In genomic region chr2:231535961-231536360, GRCh38 we compare ENCODE assay signal across 20 cellular contexts. TPM values are rescaled to one million over a fixed set of nuclear protein-coding genes. Genes with fewer than 3 reads are reported as not detected.
A peak's percentile ranks its signal among the peaks of the same experiment; 100 is the strongest.
DNase-seq lines count a peak whose midpoint lies in the region; ATAC-seq and TF ChIP-seq lines count a peak whose summit lies in the region.
"Had no signal": no experiment of that assay in that cellular context is flagged by ENCODE, and none has a peak within 500 bp of the region (broad histone marks: within the 10 kb centered on the region; RNA-seq: fewer than 3 reads in every experiment).

No MANE protein-coding gene starts in this region.

- ATAC-seq in GM23338 (no peak), heart right ventricle (peak; percentile 12 to 91 (median 56))
- ATAC-seq: CD8-positive, alpha-beta T cell had no signal

- H3K4me3 ChIP-seq in GM23338 (no peak overlapping the region), heart right ventricle (no peak overlapping the region), mesendoderm (ENCODE audit: low read length) (no peak overlapping the region), thyroid gland (replicated peaks in 1 of 3) (no peak overlapping the region), mesenchymal stem cell (ENCODE audit: insufficient read depth in 1 of 2, low read depth in 1 of 2, low read length in 2 of 2) (no peak overlapping the region)
- H3K4me3 ChIP-seq: PC-9, SJSA1 had no signal

- H2AFZ ChIP-seq in GM23338, result peak overlapping the region; percentile 43; the same call in 1 of the 2 replicates
- H2AFZ ChIP-seq in mesenchymal stem cell (ENCODE audit: low read depth, low read length), result no peak overlapping the region
- H2AFZ ChIP-seq: PC-9 had no signal

- no peak overlapping the region for H2BK12ac ChIP-seq in mesenchymal stem cell (ENCODE audit: low read length in 2 of 2)

- no peaks in the 10 kb centered on the region for H3F3A ChIP-seq in GM23338 (replicated peaks; ENCODE audit: low read depth)

- H2BK5ac ChIP-seq in mesendoderm (ENCODE audit: low read length) (no peak overlapping the region), mesenchymal stem cell (ENCODE audit: low read depth, low read length, poor library complexity, severe bottlenecking) (no peak overlapping the region)

- TF ChIP-seq CTCF in GM23338 (conservative IDR thresholded peaks at IDR 0.05; ENCODE audit: low read depth in 2 of 2) (no peak), heart right ventricle (IDR thresholded peaks at IDR 0.05) (no peak), thyroid gland (IDR thresholded peaks at IDR 0.05) (no peak)

- no peak overlapping the region for H4K91ac ChIP-seq in mesenchymal stem cell (ENCODE audit: low read length)

- H3K9me3 Mint-ChIP-seq in GM23338, result no peaks in the 10 kb centered on the region
- H3K9me3 Mint-ChIP-seq: CD8-positive, alpha-beta T cell had no signal

- DNase-seq in GM23338 (ENCODE audit: low spot score) (no peak), heart right ventricle (peak; percentile 38 to 59), mesendoderm (no peak), thyroid gland (peak; percentile 22 to 52), NCI-H1417 (lab: John Stamatoyannopoulos, UW) (no peak), NCI-H748 treated with DMSO at 0.1 percent for 48 hours (lab: John Stamatoyannopoulos, UW) (no peak), mesenchymal stem cell (no peak), NCI-H2081 (lab: John Stamatoyannopoulos, UW) (no peak)
- DNase-seq: CD8-positive, alpha-beta T cell; DMS53; EL; NCI-H1105; NCI-H1694 treated with DMSO at 0.1 percent for 48 hours; NCI-H2107; NCI-H510A treated with DMSO at 0.1 percent for 48 hours; PC-9 had no signal

- no peaks in the 10 kb centered on the region for H3K9me3 ChIP-seq in heart right ventricle
- no peaks in the 10 kb centered on the region for H3K9me3 ChIP-seq in thyroid gland
- no peaks in the 10 kb centered on the region for H3K9me3 ChIP-seq in mesenchymal stem cell (ENCODE audit: control insufficient read depth, low read length)
- H3K9me3 ChIP-seq: SJSA1 had no signal

- H4K8ac ChIP-seq in mesendoderm (ENCODE audit: low read depth, low read length) (no peak overlapping the region), mesenchymal stem cell (ENCODE audit: low read length) (no peak overlapping the region)

- no peaks in the 10 kb centered on the region for H3K9me2 ChIP-seq in GM23338 (ENCODE audit: insufficient read depth)

- H3K79me1 ChIP-seq in mesendoderm (ENCODE audit: low read length) (no peaks in the 10 kb centered on the region), mesenchymal stem cell (replicated peaks; ENCODE audit: low read length, poor library complexity, severe bottlenecking) (no peaks in the 10 kb centered on the region)

- no peak overlapping the region for H3K9ac ChIP-seq in mesendoderm (ENCODE audit: low read length)
- no peak overlapping the region for H3K9ac ChIP-seq in mesenchymal stem cell (ENCODE audit: low read length)

- intact Hi-C loops in heart right ventricle (cut with DNase I), result no loop called here
- intact Hi-C loops in thyroid gland (cut with DNase I), result no loop called here

- H3K4me2 ChIP-seq in GM23338 (no peak overlapping the region), mesendoderm (ENCODE audit: low read length) (no peak overlapping the region), mesenchymal stem cell (ENCODE audit: low read length, poor library complexity, severe bottlenecking) (no peak overlapping the region)
- H3K4me2 ChIP-seq: PC-9 had no signal

- TF ChIP-seq POLR2A in thyroid gland (IDR thresholded peaks at IDR 0.05), result no peak

- H3K4me3 Mint-ChIP-seq in GM23338, result no peak overlapping the region
- H3K4me3 Mint-ChIP-seq: CD8-positive, alpha-beta T cell had no signal

- peaks cover 12% of the 10 kb centered on the region for H3K27me3 Mint-ChIP-seq in GM23338 (ENCODE audit: insufficient read depth, low read depth, poor library complexity)

- H2AK5ac ChIP-seq in mesendoderm (ENCODE audit: low read length) (no peak overlapping the region), mesenchymal stem cell (ENCODE audit: low read length, severe bottlenecking) (no peak overlapping the region)

- H3K27me3 ChIP-seq in GM23338 (ENCODE audit: insufficient read depth) (peaks cover under 1% of the 10 kb centered on the region; the same call in 1 of the 2 replicates), heart right ventricle (peaks cover 0 to 77% (median 0%) of the 10 kb centered on the region in 7 donors), mesendoderm (ENCODE audit: insufficient read depth, low read length, poor library complexity) (no peaks in the 10 kb centered on the region), thyroid gland (no peaks in the 10 kb centered on the region), mesenchymal stem cell (ENCODE audit: control insufficient read depth in 1 of 2, insufficient read depth in 1 of 2, low read length in 2 of 2) (peaks cover 4 to 27% of the 10 kb centered on the region in 2 experiments)
- H3K27me3 ChIP-seq: SJSA1 had no signal

- H3K4me1 ChIP-seq in GM23338 (ENCODE audit: insufficient read depth) (peaks cover 4% of the 10 kb centered on the region; the same call in 1 of the 2 replicates), heart right ventricle (peaks cover 0 to 21% (median under 1%) of the 10 kb centered on the region in 9 donors), mesendoderm (ENCODE audit: control insufficient read depth, low read depth, low read length) (peaks cover 3% of the 10 kb centered on the region), thyroid gland (no peaks in the 10 kb centered on the region), mesenchymal stem cell (ENCODE audit: control insufficient read depth, insufficient read depth, low read depth, low read length) (peaks cover 4% of the 10 kb centered on the region)

- H4K5ac ChIP-seq in mesendoderm (ENCODE audit: low read length), result no peak overlapping the region

- no peaks in the 10 kb centered on the region for H3K36me3 Mint-ChIP-seq in GM23338 (ENCODE audit: low read depth)
- H3K36me3 Mint-ChIP-seq: CD8-positive, alpha-beta T cell had no signal

- peak overlapping the region; percentile 56 for H3K56ac ChIP-seq in mesendoderm (ENCODE audit: low read length)

- H3K27ac ChIP-seq in GM23338 (ENCODE audit: low read depth) (no peak overlapping the region), heart right ventricle (peak overlapping the region in 4 of 10 donors; percentile 25 to 51 (median 41)), mesendoderm (ENCODE audit: low read depth, low read length) (no peak overlapping the region), thyroid gland (no peak overlapping the region), mesenchymal stem cell (ENCODE audit: low read length, poor library complexity, severe bottlenecking) (no peak overlapping the region)
- H3K27ac ChIP-seq: PC-9, RWPE1, SJSA1 had no signal

- no peak overlapping the region for H2BK120ac ChIP-seq in mesendoderm (ENCODE audit: low read depth, low read length)
- H2BK120ac ChIP-seq in mesenchymal stem cell (ENCODE audit: low read depth, low read length), result no peak overlapping the region

- no peak overlapping the region for H3K14ac ChIP-seq in mesenchymal stem cell (ENCODE audit: low read length in 2 of 2)

- H4K20me1 ChIP-seq in GM23338 (replicated peaks; ENCODE audit: insufficient read depth), result no peaks in the 10 kb centered on the region

- H3K36me3 ChIP-seq in GM23338 (ENCODE audit: insufficient read depth) (no peaks in the 10 kb centered on the region), heart right ventricle (no peaks in the 10 kb centered on the region), mesendoderm (ENCODE audit: control insufficient read depth, insufficient read depth, low read length) (no peaks in the 10 kb centered on the region), thyroid gland (no peaks in the 10 kb centered on the region), mesenchymal stem cell (ENCODE audit: control insufficient read depth in 1 of 2, insufficient read depth in 2 of 2, low read depth in 1 of 2, low read length in 2 of 2) (no peaks in the 10 kb centered on the region)
- H3K36me3 ChIP-seq: SJSA1 had no signal

- no peak overlapping the region for H3K18ac ChIP-seq in mesendoderm (ENCODE audit: low read length)
- H3K18ac ChIP-seq in mesenchymal stem cell (ENCODE audit: low read depth in 1 of 2, low read length in 2 of 2), result no peak overlapping the region

- H3K4ac ChIP-seq in mesendoderm (ENCODE audit: low read depth, low read length), result no peak overlapping the region
- no peak overlapping the region for H3K4ac ChIP-seq in mesenchymal stem cell (ENCODE audit: low read depth in 1 of 2, low read length in 2 of 2)

- no peak overlapping the region for H3K27ac Mint-ChIP-seq in GM23338
- H3K27ac Mint-ChIP-seq: CD8-positive, alpha-beta T cell had no signal

- no peak overlapping the region for H2BK15ac ChIP-seq in mesendoderm (replicated peaks; ENCODE audit: low read depth)
- no peak overlapping the region for H2BK15ac ChIP-seq in mesenchymal stem cell (ENCODE audit: low read depth, poor library complexity, severe bottlenecking)

- H3K23ac ChIP-seq in mesendoderm (ENCODE audit: low read length) (no peak overlapping the region), mesenchymal stem cell (ENCODE audit: low read length in 2 of 2) (no peak overlapping the region)

- 42 to 45% methylated on average over 6 of the region's 6 CpGs for WGBS in heart right ventricle, 2 donors
- no CpG with 5 or more reads among the region's 6 CpGs for WGBS in mesendoderm (ENCODE audit: extremely low coverage, insufficient coverage, low lambda C conversion rate)
- 50 to 58% methylated on average over 3 to 6 of the region's 6 CpGs for WGBS in thyroid gland, 2 donors
- WGBS in mesenchymal stem cell, result 97% methylated on average over 5 of the region's 6 CpGs

- peaks cover 11% of the 10 kb centered on the region for H3K4me1 Mint-ChIP-seq in GM23338

- no peaks in the 10 kb centered on the region for H3K79me2 ChIP-seq in GM23338 (replicated peaks; ENCODE audit: insufficient read depth)
- H3K79me2 ChIP-seq in mesendoderm (ENCODE audit: control insufficient read depth, insufficient read depth, low read length), result no peaks in the 10 kb centered on the region

TF ChIP-seq in GM23338, 12 proteins besides CTCF, POLR2A, EP300 and RAD21 (continues in another document):
- TF ChIP-seq EZH2 (IDR thresholded peaks at IDR 0.05; ENCODE audit: low read depth, unreplicated experiment), result no peak

RNA-seq across cellular contexts. Expression of gene NMUR1, which starts 5.7 kb away (rescaled TPM):
- total RNA-seq in GM23338 (2014; rRNA removed; shearing (Covaris generic)), result 0.31 and 0.59 TPM in 2 replicates
- 0.24 and 0.29 TPM in 2 replicates for polyA plus RNA-seq in GM23338 (2016; fragmentation: Nextera tagmentation; extraction: Ambion mirVana)
- under 1 TPM in 9 of 10 donors, not detected in 1; 0.21 to 0.82 (median 0.35) TPM for total RNA-seq in heart right ventricle
- under 1 TPM; 0.10 to 0.37 TPM for polyA plus RNA-seq in heart right ventricle
- polyA plus RNA-seq in mesendoderm (2013, experiment 1 of 2), result 0.15 TPM
- 0.20 TPM for polyA plus RNA-seq in mesendoderm (2013, experiment 2 of 2)
- total RNA-seq in thyroid gland, result under 1 TPM in 3 of 4 donors, not detected in 1; 0.11 to 0.73 (median 0.67) TPM
- 0.14 TPM for polyA plus RNA-seq in mesenchymal stem cell (2013, experiment 1 of 2)
- polyA plus RNA-seq in mesenchymal stem cell (2013, experiment 2 of 2), result 0.15 TPM
- total RNA-seq: PC-9 had no signal
- polyA plus RNA-seq: BJ had no signal

RNA-seq across cellular contexts. Expression of gene TEX44, which starts 56.7 kb away (rescaled TPM):
- total RNA-seq in GM23338 (2014; rRNA removed; shearing (Covaris generic)), result not detected in 2 replicates
- polyA plus RNA-seq in GM23338 (2016; fragmentation: Nextera tagmentation; extraction: Ambion mirVana) (not detected in 2 replicates), heart right ventricle (not detected)
- total RNA-seq in heart right ventricle (not detected), thyroid gland (under 1 TPM in 1 of 4 donors, not detected in 3; 0.54 TPM)
- polyA plus RNA-seq in mesendoderm (2013, experiment 1 of 2), result not detected
- polyA plus RNA-seq in mesendoderm (2013, experiment 2 of 2), result not detected
- not detected for polyA plus RNA-seq in mesenchymal stem cell (2013, experiment 1 of 2)
- polyA plus RNA-seq in mesenchymal stem cell (2013, experiment 2 of 2), result not detected
- total RNA-seq: CD8-positive, alpha-beta T cell; H1; PC-9; SJSA1 had no signal
- polyA plus RNA-seq: BJ, H1 had no signal

Comparison
In these comparisons a context has a peak if more than half of its experiments do, and no peak if none do; other contexts are left out.
1. DNase-seq: peak in heart right ventricle (2 of 2) and thyroid gland (2 of 2); none in GM23338 (single experiment), mesendoderm (single experiment), NCI-H1417 (0 of 3), NCI-H748 treated with DMSO at 0.1 percent for 48 hours (single experiment), mesenchymal stem cell (single experiment) and NCI-H2081 (0 of 2).